ENCODE assay signal across 10 cellular contexts in genomic region chr12:120678572-120678971, GRCh38. TPM values are rescaled to one million over a fixed set of nuclear protein-coding genes. Genes with fewer than 3 reads are reported as not detected.
DNase-seq lines count a peak whose midpoint lies in the region; ATAC-seq lines count a peak whose summit lies in the region.
"Had no signal": no experiment of that assay in that cellular context is flagged by ENCODE, and none has a peak within 500 bp of the region (broad histone marks: within the 10 kb centered on the region; RNA-seq: fewer than 3 reads in every experiment).

No MANE protein-coding gene starts in this region.

- no peaks in the 10 kb centered on the region for H3K9me3 Mint-ChIP-seq in activated naive CD4-positive, alpha-beta T cell treated with anti-CD3 and anti-CD28 coated beads, Interleukin-2, amount 50 U/mL, for 72 hours
- H3K9me3 Mint-ChIP-seq in stimulated activated effector memory CD8-positive, alpha-beta T cell treated with anti-CD3 and anti-CD28 coated beads, Interleukin-12 subunit alpha, Interleukin-12 subunit beta, amount 100 ng/mL, for 72 hours: no peaks in the 10 kb centered on the region

- peaks cover 13% of the 10 kb centered on the region for H3K4me1 Mint-ChIP-seq in stimulated activated effector memory CD8-positive, alpha-beta T cell treated with anti-CD3 and anti-CD28 coated beads, Interleukin-12 subunit alpha, Interleukin-12 subunit beta, amount 100 ng/mL, for 72 hours

- DNase-seq in activated naive CD4-positive, alpha-beta T cell treated with anti-CD3 and anti-CD28 coated beads, Interleukin-2, amount 50 U/mL, for 72 hours (ENCODE audit: low spot score in 2 of 2): no peak
- no peak for DNase-seq in activated naive CD4-positive, alpha-beta T cell (lab: John Stamatoyannopoulos, UW)
- DNase-seq in activated CD4-positive, alpha-beta T cell treated with anti-CD3 and anti-CD28 coated beads, Interleukin-2, amount 50 U/mL, for 48 hours: peak; percentile 6 to 31
- DNase-seq in stimulated activated effector memory CD8-positive, alpha-beta T cell treated with anti-CD3 and anti-CD28 coated beads, Interleukin-12 subunit alpha, Interleukin-12 subunit beta, amount 100 ng/mL, for 72 hours (ENCODE audit: low spot score in 2 of 2): no peak
- DNase-seq in OCI-M2 (lab: John Stamatoyannopoulos, UW; ENCODE audit: unreplicated experiment) (no peak), medulla oblongata (ENCODE audit: extremely low spot score) (no peak), ureter (ENCODE audit: low spot score) (no peak)
- DNase-seq: activated CD4-positive, CD25-positive, alpha-beta regulatory T cell treated with anti-CD3 and anti-CD28 coated beads, Interleukin-2, amount 50 U/mL, for 72 hours; C1 segment of cervical spinal cord had no signal

- H3K27ac Mint-ChIP-seq in activated naive CD4-positive, alpha-beta T cell treated with anti-CD3 and anti-CD28 coated beads, Interleukin-2, amount 50 U/mL, for 72 hours: no peak overlapping the region
- H3K27ac Mint-ChIP-seq in stimulated activated effector memory CD8-positive, alpha-beta T cell treated with anti-CD3 and anti-CD28 coated beads, Interleukin-12 subunit alpha, Interleukin-12 subunit beta, amount 100 ng/mL, for 72 hours: peak overlapping the region; percentile 69

- ATAC-seq in activated naive CD4-positive, alpha-beta T cell treated with anti-CD3 and anti-CD28 coated beads, Interleukin-2, amount 50 U/mL, for 72 hours: peak; percentile 21 to 40
- peak; percentile 12 for ATAC-seq in HG02798 (IDR thresholded peaks at IDR 0.05; ENCODE audit: poor library complexity, unreplicated experiment)
- ATAC-seq in stimulated activated effector memory CD8-positive, alpha-beta T cell treated with anti-CD3 and anti-CD28 coated beads, Interleukin-12 subunit alpha, Interleukin-12 subunit beta, amount 100 ng/mL, for 72 hours: peak; percentile 60

- H3K36me3 Mint-ChIP-seq in activated naive CD4-positive, alpha-beta T cell treated with anti-CD3 and anti-CD28 coated beads, Interleukin-2, amount 50 U/mL, for 72 hours: no peaks in the 10 kb centered on the region
- H3K36me3 Mint-ChIP-seq in stimulated activated effector memory CD8-positive, alpha-beta T cell treated with anti-CD3 and anti-CD28 coated beads, Interleukin-12 subunit alpha, Interleukin-12 subunit beta, amount 100 ng/mL, for 72 hours: no peaks in the 10 kb centered on the region

- H3K4me3 Mint-ChIP-seq in stimulated activated effector memory CD8-positive, alpha-beta T cell treated with anti-CD3 and anti-CD28 coated beads, Interleukin-12 subunit alpha, Interleukin-12 subunit beta, amount 100 ng/mL, for 72 hours: peak overlapping the region; percentile 40

RNA-seq across cellular contexts. Expression of gene MLEC, which starts 8.4 kb away (rescaled TPM):
- 10 to 100 TPM; 51.0 to 89.9 TPM for total RNA-seq in activated naive CD4-positive, alpha-beta T cell treated with anti-CD3 and anti-CD28 coated beads, Interleukin-2, amount 50 U/mL, for 72 hours
- total RNA-seq in ureter: 150 TPM

RNA-seq across cellular contexts. Expression of gene UNC119B, which starts 31.7 kb away (rescaled TPM):
- 10 to 100 TPM; 24.3 to 26.7 TPM for total RNA-seq in activated naive CD4-positive, alpha-beta T cell treated with anti-CD3 and anti-CD28 coated beads, Interleukin-2, amount 50 U/mL, for 72 hours
- total RNA-seq in ureter: 28.4 TPM

RNA-seq across cellular contexts. Expression of gene CABP1, which starts 38.1 kb away (rescaled TPM):
- total RNA-seq in activated naive CD4-positive, alpha-beta T cell treated with anti-CD3 and anti-CD28 coated beads, Interleukin-2, amount 50 U/mL, for 72 hours: 1 to 10 TPM in 1 of 2 donors, not detected in 1; 3.0 TPM
- total RNA-seq in ureter: 5.9 TPM

RNA-seq across cellular contexts. Expression of gene ACADS, which starts 47.1 kb away (rescaled TPM):
- total RNA-seq in activated naive CD4-positive, alpha-beta T cell treated with anti-CD3 and anti-CD28 coated beads, Interleukin-2, amount 50 U/mL, for 72 hours: 10 to 100 TPM; 15.9 to 24.5 TPM
- total RNA-seq in ureter: 14.2 TPM

Comparison
In these comparisons a context has a peak if more than half of its experiments do, and no peak if none do; other contexts are left out.
1. DNase-seq: peak in activated CD4-positive, alpha-beta T cell treated with anti-CD3 and anti-CD28 coated beads, Interleukin-2, amount 50 U/mL, for 48 hours (2 of 2); none in activated naive CD4-positive, alpha-beta T cell treated with anti-CD3 and anti-CD28 coated beads, Interleukin-2, amount 50 U/mL, for 72 hours (0 of 2), activated naive CD4-positive, alpha-beta T cell (0 of 4), stimulated activated effector memory CD8-positive, alpha-beta T cell treated with anti-CD3 and anti-CD28 coated beads, Interleukin-12 subunit alpha, Interleukin-12 subunit beta, amount 100 ng/mL, for 72 hours (0 of 2), OCI-M2 (single experiment), medulla oblongata (single experiment) and ureter (single experiment).
2. Peak in every context shown above with its lines, with median percentiles within 50 percentile points of each other: ATAC-seq.